7 cellular contexts compared by ENCODE assay signal in the genomic region with DNA sequence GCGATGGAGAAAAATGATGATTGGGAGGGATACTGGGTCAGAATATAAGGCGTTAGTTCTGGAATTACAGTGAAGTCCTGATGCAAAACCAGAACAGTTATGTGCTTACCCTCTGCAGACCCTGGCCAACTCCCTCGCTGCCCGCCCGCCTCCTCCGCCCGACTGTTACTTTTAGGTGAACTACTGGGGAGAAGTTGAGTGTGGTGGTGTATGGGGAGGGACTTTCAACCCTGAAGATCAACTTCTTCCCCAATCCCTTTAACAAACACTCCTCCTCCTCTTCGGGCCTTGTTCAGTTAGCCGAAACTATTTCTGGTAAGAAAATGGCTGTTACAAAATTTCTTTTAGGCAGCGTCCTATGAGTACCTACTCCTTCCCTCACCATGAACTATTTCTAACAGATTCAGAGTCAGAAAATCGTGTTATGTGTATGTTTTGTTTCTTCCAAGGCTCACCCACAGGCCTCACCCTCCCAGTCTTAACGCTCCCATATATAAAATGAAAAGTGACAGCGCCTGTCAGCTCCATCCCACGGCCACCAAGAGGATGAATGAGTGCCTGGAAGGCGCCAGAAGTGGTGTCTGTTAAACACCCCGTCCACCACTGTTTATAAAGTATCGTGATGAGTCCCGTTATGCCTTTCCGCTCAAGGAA. TPM values are rescaled to one million over a fixed set of nuclear protein-coding genes. Genes with fewer than 3 reads are reported as not detected.
A peak's percentile ranks its signal among the peaks of the same experiment; 100 is the strongest.
DNase-seq lines count a peak whose midpoint lies in the region; ATAC-seq and TF ChIP-seq lines count a peak whose summit lies in the region.

No MANE protein-coding gene starts in this region.

- TF ChIP-seq EP300 in sigmoid colon (IDR thresholded peaks at IDR 0.05): no peak

- DNase-seq in WERI-Rb-1 (peak; percentile 7), germinal center (ENCODE audit: low spot score) (peak; percentile 11), sigmoid colon (peak; percentile 65), HuH-7 (ENCODE audit: low spot score) (no peak), NCI-H510A (lab: John Stamatoyannopoulos, UW) (no peak)

- no peaks in the 10 kb centered on the region for H3K9me3 ChIP-seq in WERI-Rb-1 (ENCODE audit: severe bottlenecking)
- H3K9me3 ChIP-seq in sigmoid colon: no peaks in the 10 kb centered on the region

- H3K27me3 ChIP-seq in WERI-Rb-1 (ENCODE audit: insufficient read depth, low read depth, severe bottlenecking): no peaks in the 10 kb centered on the region
- H3K27me3 ChIP-seq in sigmoid colon: no peaks in the 10 kb centered on the region

- 15 to 17% methylated on average over 19 of the region's 19 CpGs for WGBS in sigmoid colon, 2 donors

- TF ChIP-seq CTCF in WERI-Rb-1 (IDR thresholded peaks at IDR 0.05; ENCODE audit: low read depth, low read length) (no peak), sigmoid colon (IDR thresholded peaks at IDR 0.05) (no peak)

- no peak for TF ChIP-seq POLR2A in GM18505 (IDR thresholded peaks at IDR 0.05; ENCODE audit: borderline replicate concordance, extremely low read depth, insufficient read depth, insufficient read length)
- TF ChIP-seq POLR2A in sigmoid colon (IDR thresholded peaks at IDR 0.05): no peak

- peak; percentile 0 for ATAC-seq in GM18505 (IDR thresholded peaks at IDR 0.05; ENCODE audit: unreplicated experiment)
- ATAC-seq in HG03135 (IDR thresholded peaks at IDR 0.05; ENCODE audit: unreplicated experiment): peak; percentile 0

- H3K36me3 ChIP-seq in WERI-Rb-1 (no peaks in the 10 kb centered on the region; the same call in 1 of the 2 replicates), sigmoid colon (no peaks in the 10 kb centered on the region)

- H3K27ac ChIP-seq in WERI-Rb-1 (no peak overlapping the region; the same call in 1 of the 2 replicates), sigmoid colon (peak overlapping the region; percentile 92 to 95 (median 94))

- H3K4me3 ChIP-seq in WERI-Rb-1 (ENCODE audit: low read depth, low read length) (peak overlapping the region; percentile 79), sigmoid colon (peak overlapping the region; percentile 82 to 95 (median 90))

- H3K4me1 ChIP-seq in sigmoid colon: peaks cover 0 to 46% (median 42%) of the 10 kb centered on the region in 4 donors

- intact Hi-C loops in sigmoid colon (cut with DNase I): loop anchor here (1.0 to 5.0 kb wide), 2 partner anchors 164 to 329 kb away; partner anchors contain the start of gene SEC23A

RNA-seq across cellular contexts. Expression of gene FBXO33, which starts 1.3 kb away (rescaled TPM):
- 10 to 100 TPM in 2 of 4 donors, 1 to 10 TPM in 2; 7.2 to 12.2 (median 10.7) TPM for total RNA-seq in sigmoid colon
- polyA plus RNA-seq in sigmoid colon: 1 to 10 TPM; 4.2 to 6.9 (median 5.7) TPM

Comparison
In these comparisons a context has a peak if more than half of its experiments do, and no peak if none do; other contexts are left out.
1. DNase-seq: peak in WERI-Rb-1 (single experiment), germinal center (single experiment) and sigmoid colon (single experiment); none in HuH-7 (single experiment) and NCI-H510A (single experiment).